Comparison of ENCODE assay signal across 8 cellular contexts in genomic region chr12:68040450-68041075, GRCh38. TPM values are rescaled to one million over a fixed set of nuclear protein-coding genes. Genes with fewer than 3 reads are reported as not detected.
DNase-seq lines count a peak whose midpoint lies in the region; ATAC-seq and TF ChIP-seq lines count a peak whose summit lies in the region.

No MANE protein-coding gene starts in this region.

- DNase-seq in NCI-H2171 (lab: John Stamatoyannopoulos, UW) (peak; percentile 70), WERI-Rb-1 (peak; percentile 72), breast epithelium (ENCODE audit: low spot score in 2 of 2) (peak in 1 of 2 donors; percentile 41), islet precursor cell (peak; percentile 85)
- peak; percentile 45 to 60 for DNase-seq in stimulated activated CD4-positive, alpha-beta T cell treated with anti-CD3 and anti-CD28 coated beads, Interleukin-1b, Interleukin-23, amount 100 ng/mL, for 4 hours (ENCODE audit: low read depth in 2 of 2)

- no peaks in the 10 kb centered on the region for H3K4me1 ChIP-seq in breast epithelium

- intact Hi-C loops in breast epithelium (cut with DNase I; ENCODE audit: low total_unique reads), result no loop called here

- no peak for TF ChIP-seq POLR2A in breast epithelium (IDR thresholded peaks at IDR 0.05)

- ATAC-seq in HG03064 (IDR thresholded peaks at IDR 0.05; ENCODE audit: low read depth, unreplicated experiment) (peak; percentile 41), GM19324 (IDR thresholded peaks at IDR 0.05; ENCODE audit: low FRiP score, unreplicated experiment) (no peak)

- H3K27ac ChIP-seq in WERI-Rb-1, result no peak overlapping the region; the same call in 1 of the 2 replicates
- peak overlapping the region in 1 of 2 donors; percentile 42 for H3K27ac ChIP-seq in breast epithelium

- H3K27me3 ChIP-seq in WERI-Rb-1 (ENCODE audit: insufficient read depth, low read depth, severe bottlenecking) (no peaks in the 10 kb centered on the region), breast epithelium (no peaks in the 10 kb centered on the region)

- H3K9me3 ChIP-seq in WERI-Rb-1 (ENCODE audit: severe bottlenecking) (no peaks in the 10 kb centered on the region), breast epithelium (no peaks in the 10 kb centered on the region)

- no peaks in the 10 kb centered on the region for H3K36me3 ChIP-seq in WERI-Rb-1
- no peaks in the 10 kb centered on the region for H3K36me3 ChIP-seq in breast epithelium

- no peak overlapping the region for H3K4me3 ChIP-seq in WERI-Rb-1 (ENCODE audit: low read depth, low read length)
- H3K4me3 ChIP-seq in breast epithelium, result no peak overlapping the region

- peak; percentile 61 for TF ChIP-seq CTCF in GM12801 (IDR thresholded peaks at IDR 0.05; ENCODE audit: extremely low read depth, insufficient read length)
- TF ChIP-seq CTCF in WERI-Rb-1 (IDR thresholded peaks at IDR 0.05; ENCODE audit: low read depth, low read length), result peak; percentile 55
- peak; percentile 23 to 56 (median 49) for TF ChIP-seq CTCF in breast epithelium (IDR thresholded peaks at IDR 0.05)

RNA-seq across cellular contexts. Expression of gene IFNG-AS1, which starts 51.3 kb away (rescaled TPM):
- total RNA-seq in breast epithelium, result under 1 TPM in 1 of 3 donors, not detected in 2; 0.16 TPM
